Comparison of ENCODE assay signal across 32 cellular contexts in the genomic region with DNA sequence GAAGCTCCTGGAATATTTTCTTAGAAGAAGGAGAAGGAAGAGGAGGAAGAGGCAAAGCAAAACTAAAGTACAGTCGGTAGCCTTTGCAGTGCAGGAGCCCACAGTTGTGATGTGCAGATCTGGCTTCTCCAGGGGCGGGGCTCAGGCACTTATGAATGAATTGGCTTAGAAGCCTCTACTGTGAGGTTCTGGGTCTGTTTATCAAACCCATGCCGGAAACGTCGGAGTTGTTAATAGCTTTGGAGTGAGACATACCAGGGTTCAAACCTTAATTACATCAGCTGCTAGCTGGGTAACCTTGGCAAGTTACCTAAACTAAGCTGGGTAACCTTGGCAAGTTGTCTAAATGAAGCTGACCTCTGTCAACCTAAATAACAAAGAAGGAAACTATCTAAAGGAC.
"Had no signal": no experiment of that assay in that cellular context is flagged by ENCODE, and none has a peak within 500 bp of the region (broad histone marks: within the 10 kb centered on the region; RNA-seq: fewer than 3 reads in every experiment).

No MANE protein-coding gene starts in this region.

- H3K36me3 ChIP-seq: adrenal gland, ascending aorta, brain microvascular endothelial cell, esophagus squamous epithelium, heart right ventricle, left ventricle myocardium inferior, neutrophil, ovary, thyroid gland, upper lobe of right lung had no signal

- H3K27me3 ChIP-seq: adrenal gland, ascending aorta, brain microvascular endothelial cell, esophagus squamous epithelium, heart right ventricle, neutrophil, ovary, thyroid gland, upper lobe of right lung had no signal

- H3K4me3 ChIP-seq: adrenal gland, ascending aorta, esophagus squamous epithelium, heart right ventricle, left ventricle myocardium inferior, lung, ovary, skin epidermis, thyroid gland, upper lobe of right lung had no signal

- ATAC-seq: activated CD4-positive, alpha-beta T cell treated with anti-CD3 and anti-CD28 coated beads for 36 hours; activated CD8-positive, alpha-beta memory T cell treated with anti-CD3 and anti-CD28 coated beads, Interleukin-2, amount 10 ng/mL, durations not matched to agents 7 days and 5 days; activated CD8-positive, alpha-beta T cell treated with anti-CD3 and anti-CD28 coated beads, Interleukin-2, amount 10 ng/mL, durations not matched to agents 7 days and 5 days; heart right ventricle; sciatic nerve; stimulated activated effector memory CD8-positive, alpha-beta T cell treated with anti-CD3 and anti-CD28 coated beads, Interleukin-12 subunit alpha, Interleukin-12 subunit beta, amount 100 ng/mL, for 72 hours; stimulated activated naive CD8-positive, alpha-beta T cell treated with anti-CD3 and anti-CD28 coated beads, Interleukin-15, amount 100 ng/mL, for 72 hours; upper lobe of right lung had no signal

- DNase-seq: activated CD4-positive, alpha-beta T cell treated with anti-CD3 and anti-CD28 coated beads for 36 hours; activated CD4-positive, CD25-positive, alpha-beta regulatory T cell; activated CD8-positive, alpha-beta memory T cell treated with anti-CD3 and anti-CD28 coated beads, Interleukin-2, amount 10 ng/mL, durations not matched to agents 7 days and 5 days; activated CD8-positive, alpha-beta T cell treated with anti-CD3 and anti-CD28 coated beads, Interleukin-2, amount 10 ng/mL, durations not matched to agents 7 days and 5 days; activated effector memory CD4-positive, alpha-beta T cell treated with anti-CD3 and anti-CD28 coated beads, Interleukin-2, amount 50 U/mL, for 16 hours; activated naive CD4-positive, alpha-beta T cell treated with anti-CD3 and anti-CD28 coated beads for 36 hours; activated naive CD8-positive, alpha-beta T cell treated with anti-CD3 and anti-CD28 coated beads for 36 hours; activated T-cell treated with anti-CD3 and anti-CD28 coated beads for 4 hours; adrenal gland; brain microvascular endothelial cell; caudate nucleus; effector CD4-positive, alpha-beta T cell; esophagus squamous epithelium; foreskin melanocyte; heart right ventricle; left ventricle myocardium inferior; naive B cell; nephron progenitor cell; ovary; retina; stimulated activated CD4-positive, alpha-beta T cell treated with anti-CD3 and anti-CD28 coated beads, Interleukin-4, amount 100 ng/mL, for 24 hours; stimulated activated naive CD8-positive, alpha-beta T cell treated with anti-CD3 and anti-CD28 coated beads, Interleukin-15, amount 100 ng/mL, for 72 hours; substantia nigra; T-helper 1 cell; thyroid gland; upper lobe of right lung had no signal

- H3K9me3 ChIP-seq: adrenal gland, ascending aorta, esophagus squamous epithelium, heart right ventricle, left ventricle myocardium inferior, neutrophil, ovary, thyroid gland, upper lobe of right lung had no signal
